1 cellular context compared by ENCODE assay signal in genomic region chr2:229417906-229418305, GRCh38.
TF ChIP-seq lines count a peak whose summit lies in the region.

No MANE protein-coding gene starts in this region.

TF ChIP-seq in H1, 55 proteins besides CTCF, POLR2A, EP300 and RAD21 (continued from another document):
- no peak for TF ChIP-seq CHD7 (IDR thresholded peaks at IDR 0.05; ENCODE audit: insufficient replicate concordance, low read length)
TF ChIP-seq in H1: peak in this region for 5.
